Comparison of ENCODE assay signal across 9 cellular contexts in genomic region chr7:151696738-151697514, GRCh38.
A peak's percentile ranks its signal among the peaks of the same experiment; 100 is the strongest.
DNase-seq lines count a peak whose midpoint lies in the region; ATAC-seq, FAIRE-seq and TF ChIP-seq lines count a peak whose summit lies in the region.
"Had no signal": no experiment of that assay in that cellular context is flagged by ENCODE, and none has a peak within 500 bp of the region (broad histone marks: within the 10 kb centered on the region; RNA-seq: fewer than 3 reads in every experiment).

No MANE protein-coding gene starts in this region.

- H3K4me3 ChIP-seq in mammary epithelial cell (replicated peaks in 1 of 3; ENCODE audit: insufficient read depth in 1 of 3, low read depth in 2 of 3, low read length in 3 of 3): no peak overlapping the region
- no peak overlapping the region for H3K4me3 ChIP-seq in mucosa of descending colon

- no peaks in the 10 kb centered on the region for H3K9me3 ChIP-seq in mammary epithelial cell (replicated peaks; ENCODE audit: insufficient read depth, low read length)
- H3K9me3 ChIP-seq in mucosa of descending colon: no peaks in the 10 kb centered on the region

- in situ Hi-C loops in mammary epithelial cell (cut with MboI; ENCODE audit: low sequenced_read_pairs in 2 of 2): no loop called here

- no peaks in the 10 kb centered on the region for H3K36me3 ChIP-seq in mammary epithelial cell (ENCODE audit: insufficient read depth, low read length)
- H3K36me3 ChIP-seq in mucosa of descending colon (ENCODE audit: low read depth): no peaks in the 10 kb centered on the region

- WGBS in mammary epithelial cell (ENCODE audit: low coverage, missing lambda C conversion rate): 54% methylated on average over 13 of the region's 18 CpGs

- no peaks in the 10 kb centered on the region for H3K79me2 ChIP-seq in mammary epithelial cell (ENCODE audit: insufficient read depth, low read length)

- H3K9ac ChIP-seq in mammary epithelial cell (ENCODE audit: insufficient read depth, low read length): no peak overlapping the region

- H3K27ac ChIP-seq in mammary epithelial cell (ENCODE audit: insufficient read depth, low read depth, low read length): peak overlapping the region; percentile 80

- no peaks in the 10 kb centered on the region for H3K9me3 Mint-ChIP-seq in activated naive CD4-positive, alpha-beta T cell treated with anti-CD3 and anti-CD28 coated beads, Interleukin-2, amount 50 U/mL, for 72 hours

- H2AFZ ChIP-seq in mammary epithelial cell (ENCODE audit: low read depth, low read length): peak overlapping the region; percentile 82

- no peak for FAIRE-seq in frontal cortex (lab: Jason Lieb, UNC)

- BruUV-seq in mammary epithelial cell (replicated peaks; lab: Mats Ljungman, UMichigan): no TSS peak

- dilution Hi-C loops in mammary epithelial cell (cut with HindIII; ENCODE audit: low sequenced_read_pairs): loop anchor here (5.0 to 10.0 kb wide), 4 partner anchors 35 to 90 kb away; no protein-coding TSS in a partner anchor

- H3K4me1 ChIP-seq in mammary epithelial cell (ENCODE audit: insufficient read depth, low read length) (peaks cover 37% of the 10 kb centered on the region), mucosa of descending colon (ENCODE audit: low read depth) (peaks cover 18% of the 10 kb centered on the region)

- H3K27ac Mint-ChIP-seq in activated naive CD4-positive, alpha-beta T cell treated with anti-CD3 and anti-CD28 coated beads, Interleukin-2, amount 50 U/mL, for 72 hours: peak overlapping the region in 1 of 2 donors; percentile 17

- H4K20me1 ChIP-seq in mammary epithelial cell (ENCODE audit: insufficient read depth, low read length): no peaks in the 10 kb centered on the region

- DNase-seq in COR-L47 (lab: John Stamatoyannopoulos, UW) (peak; percentile 98), NCI-H2081 (lab: John Stamatoyannopoulos, UW) (peak; percentile 94 to 99), mammary epithelial cell (peak; percentile 63), mucosa of descending colon (peak; percentile 64 to 84 (median 83)), putamen (ENCODE audit: low spot score) (no peak), OCI-M1 (lab: John Stamatoyannopoulos, UW) (no peak), frontal cortex (ENCODE audit: low spot score in 2 of 2) (no peak)
- DNase-seq in activated naive CD4-positive, alpha-beta T cell treated with anti-CD3 and anti-CD28 coated beads, Interleukin-2, amount 50 U/mL, for 72 hours (ENCODE audit: low spot score in 2 of 2): no peak
- DNase-seq: NCI-H446 treated with DMSO at 0.1 percent for 48 hours had no signal

- H3K4me2 ChIP-seq in mammary epithelial cell (ENCODE audit: insufficient read depth, low read depth, low read length): peak overlapping the region; percentile 76

- intact Hi-C loops in mammary epithelial cell (cut with micrococcal nuclease): loop anchor here (1.0 to 2.0 kb wide), 5 partner anchors 46 to 178 kb away; partner anchors contain the start of gene RHEB
- intact Hi-C loops in mucosa of descending colon (cut with DNase I, micrococcal nuclease): no loop called here

- peak; percentile 90 for ATAC-seq in mucosa of descending colon
- no peak for ATAC-seq in activated naive CD4-positive, alpha-beta T cell treated with anti-CD3 and anti-CD28 coated beads, Interleukin-2, amount 50 U/mL, for 72 hours

- H3K27me3 ChIP-seq in mammary epithelial cell (ENCODE audit: insufficient read depth, low read length): no peaks in the 10 kb centered on the region

- peak; percentile 9 to 53 for TF ChIP-seq CTCF in mammary epithelial cell (conservative IDR thresholded peaks at IDR 0.05 in 1 of 2, IDR thresholded peaks at IDR 0.05 in 1 of 2; ENCODE audit: extremely low read depth in 1 of 2, insufficient read depth in 1 of 2, low read depth in 1 of 2, low read length in 2 of 2)
- no peak for TF ChIP-seq CTCF in mucosa of descending colon (IDR thresholded peaks at IDR 0.05)

- H3K36me3 Mint-ChIP-seq in activated naive CD4-positive, alpha-beta T cell treated with anti-CD3 and anti-CD28 coated beads, Interleukin-2, amount 50 U/mL, for 72 hours: no peaks in the 10 kb centered on the region

- CTCF ChIA-PET in mammary epithelial cell (lab: Charles Lee; ENCODE audit: low non-redundant PET): interaction anchor here (0.5 to 1.5 kb wide), 5 partner anchors 15 to 104 kb away, joined by 3 to 6 read pairs (median 3); no protein-coding TSS in a partner anchor

Comparison
In these comparisons a context has a peak if more than half of its experiments do, and no peak if none do; other contexts are left out.
1. DNase-seq: peak in COR-L47 (single experiment), NCI-H2081 (2 of 2), mammary epithelial cell (single experiment) and mucosa of descending colon (3 of 3); none in putamen (single experiment), OCI-M1 (single experiment), activated naive CD4-positive, alpha-beta T cell treated with anti-CD3 and anti-CD28 coated beads, Interleukin-2, amount 50 U/mL, for 72 hours (0 of 2) and frontal cortex (0 of 2).